ENCODE assay signal across 12 cellular contexts in the genomic region with DNA sequence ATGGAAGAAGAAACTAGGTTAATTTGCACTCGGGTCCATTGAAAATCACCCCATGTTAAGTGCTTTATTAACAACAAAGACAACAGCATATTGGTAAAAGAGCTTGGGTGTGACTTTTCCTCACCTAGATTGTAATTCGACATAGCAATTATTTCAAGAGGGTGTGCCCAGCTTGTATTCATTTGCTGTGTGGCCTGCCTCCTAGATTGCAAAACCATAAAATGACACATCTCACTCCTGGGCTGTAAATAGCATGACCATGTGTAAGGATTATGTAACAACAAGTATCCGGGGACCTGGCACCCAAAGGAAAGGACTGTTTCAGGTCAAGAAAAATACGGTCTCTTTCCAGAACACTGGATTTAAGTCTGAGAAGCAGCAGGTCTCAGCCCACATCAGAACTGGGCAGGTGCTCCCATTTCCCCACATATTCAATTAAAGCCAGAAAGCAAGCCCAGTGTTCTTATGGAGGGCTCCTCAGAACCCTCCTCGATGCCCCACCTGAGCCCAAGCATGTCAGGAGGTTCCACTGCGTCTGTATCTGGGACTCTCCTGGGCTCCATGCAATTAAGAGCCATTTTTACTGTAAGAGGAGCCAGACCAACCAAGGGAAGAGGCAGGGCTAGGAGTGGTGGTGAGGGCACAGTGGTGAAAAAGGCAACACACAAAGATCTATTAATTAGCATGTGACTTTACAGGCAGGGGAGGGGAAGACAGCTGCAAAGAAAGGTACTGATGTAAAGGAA. TPM values are rescaled to one million over a fixed set of nuclear protein-coding genes. Genes with fewer than 3 reads are reported as not detected.
DNase-seq lines count a peak whose midpoint lies in the region; ATAC-seq and TF ChIP-seq lines count a peak whose summit lies in the region.
"Had no signal": no experiment of that assay in that cellular context is flagged by ENCODE, and none has a peak within 500 bp of the region (broad histone marks: within the 10 kb centered on the region; RNA-seq: fewer than 3 reads in every experiment).

No MANE protein-coding gene starts in this region.

- H3K27ac ChIP-seq in HL-60 (replicated peaks) (no peak overlapping the region), neural progenitor cell (no peak overlapping the region)

- ATAC-seq in GM21529 (IDR thresholded peaks at IDR 0.05; ENCODE audit: unreplicated experiment) (no peak), GM21526 (IDR thresholded peaks at IDR 0.05; ENCODE audit: low FRiP score, unreplicated experiment) (no peak)

- no peak overlapping the region for H3K4me3 Mint-ChIP-seq in neural progenitor cell
- H3K4me3 Mint-ChIP-seq: activated naive CD8-positive, alpha-beta T cell treated with anti-CD3 and anti-CD28 coated beads, Interleukin-2, amount 10 ng/mL, durations not matched to agents 7 days and 5 days; CD4-positive, CD25-positive, alpha-beta regulatory T cell; IgD-negative memory B cell had no signal

- H3K4me3 ChIP-seq in HL-60 (replicated peaks; ENCODE audit: insufficient read depth, low read length) (no peak overlapping the region), kidney epithelial cell (ENCODE audit: low read depth, low read length) (no peak overlapping the region), neural progenitor cell (no peak overlapping the region)

- TF ChIP-seq CTCF in HL-60 (IDR thresholded peaks at IDR 0.05; ENCODE audit: insufficient read depth, low read length) (no peak), kidney epithelial cell (IDR thresholded peaks at IDR 0.05; ENCODE audit: insufficient read depth, low read length, poor library complexity, severe bottlenecking) (no peak), neural progenitor cell (IDR thresholded peaks at IDR 0.05) (no peak)

- no peaks in the 10 kb centered on the region for H4K20me1 ChIP-seq in neural progenitor cell (ENCODE audit: low read depth)

- H2AFZ ChIP-seq in neural progenitor cell (replicated peaks) = no peak overlapping the region

- H3K4me1 ChIP-seq in neural progenitor cell = peaks cover 5% of the 10 kb centered on the region

- H3K36me3 ChIP-seq in kidney epithelial cell (ENCODE audit: control insufficient read depth, insufficient read depth, low read length) = no peaks in the 10 kb centered on the region
- H3K36me3 ChIP-seq in neural progenitor cell = no peaks in the 10 kb centered on the region

- H3K9me3 ChIP-seq in neural progenitor cell (ENCODE audit: low read depth) = no peaks in the 10 kb centered on the region

- no peak overlapping the region for H3K27ac Mint-ChIP-seq in neural progenitor cell
- H3K27ac Mint-ChIP-seq: activated naive CD8-positive, alpha-beta T cell treated with anti-CD3 and anti-CD28 coated beads, Interleukin-2, amount 10 ng/mL, durations not matched to agents 7 days and 5 days had no signal

- intact Hi-C loops in posterior cingulate gyrus (cut with DNase I) = no loop called here

- peaks cover 21% of the 10 kb centered on the region for H3K79me2 ChIP-seq in neural progenitor cell (ENCODE audit: low read depth)

- H3K9ac ChIP-seq in neural progenitor cell = no peak overlapping the region

- H3K36me3 Mint-ChIP-seq in neural progenitor cell = peaks cover 11% of the 10 kb centered on the region

- no peak overlapping the region for H3K4me2 ChIP-seq in neural progenitor cell

- DNase-seq in 8988T (peak; percentile 20), HL-60 (ENCODE audit: low read depth in 1 of 2, low spot score in 1 of 2) (peak; percentile 9 to 26), SW 1271 (lab: John Stamatoyannopoulos, UW) (peak; percentile 3 to 19), kidney epithelial cell (ENCODE audit: low read depth) (peak; percentile 19), neural progenitor cell (ENCODE audit: low spot score) (no peak), posterior cingulate gyrus (no peak)
- DNase-seq: activated naive CD8-positive, alpha-beta T cell treated with anti-CD3 and anti-CD28 coated beads, Interleukin-2, amount 10 ng/mL, durations not matched to agents 7 days and 5 days; CD4-positive, CD25-positive, alpha-beta regulatory T cell; T-helper 9 cell had no signal

- H3K4me1 Mint-ChIP-seq in neural progenitor cell = no peaks in the 10 kb centered on the region

- H3K27me3 ChIP-seq in HL-60 (ENCODE audit: insufficient read depth, poor library complexity, severe bottlenecking) (no peaks in the 10 kb centered on the region), kidney epithelial cell (ENCODE audit: control insufficient read depth, insufficient read depth, low read length) (no peaks in the 10 kb centered on the region), neural progenitor cell (no peaks in the 10 kb centered on the region)

- no peaks in the 10 kb centered on the region for H3K9me3 Mint-ChIP-seq in neural progenitor cell

- no peaks in the 10 kb centered on the region for H3F3A ChIP-seq in neural progenitor cell (ENCODE audit: low read depth)

- H3K27me3 Mint-ChIP-seq in neural progenitor cell (ENCODE audit: insufficient read depth, low read depth) = no peaks in the 10 kb centered on the region
- H3K27me3 Mint-ChIP-seq: activated naive CD8-positive, alpha-beta T cell treated with anti-CD3 and anti-CD28 coated beads, Interleukin-2, amount 10 ng/mL, durations not matched to agents 7 days and 5 days; CD4-positive, CD25-positive, alpha-beta regulatory T cell had no signal

RNA-seq across cellular contexts. Expression of a gene that starts 39.2 kb away (rescaled TPM):
- total RNA-seq in kidney epithelial cell (10.5 and 12.0 TPM in 2 replicates), neural progenitor cell (ENCODE audit: low replicate concordance) (11.0 and 19.1 TPM in 2 replicates)

Comparison
In these comparisons a context has a peak if more than half of its experiments do, and no peak if none do; other contexts are left out.
1. DNase-seq: peak in 8988T (single experiment), HL-60 (2 of 2), SW 1271 (2 of 2) and kidney epithelial cell (single experiment); none in neural progenitor cell (single experiment) and posterior cingulate gyrus (0 of 10).